ENCODE assay signal across 21 cellular contexts in the genomic region with DNA sequence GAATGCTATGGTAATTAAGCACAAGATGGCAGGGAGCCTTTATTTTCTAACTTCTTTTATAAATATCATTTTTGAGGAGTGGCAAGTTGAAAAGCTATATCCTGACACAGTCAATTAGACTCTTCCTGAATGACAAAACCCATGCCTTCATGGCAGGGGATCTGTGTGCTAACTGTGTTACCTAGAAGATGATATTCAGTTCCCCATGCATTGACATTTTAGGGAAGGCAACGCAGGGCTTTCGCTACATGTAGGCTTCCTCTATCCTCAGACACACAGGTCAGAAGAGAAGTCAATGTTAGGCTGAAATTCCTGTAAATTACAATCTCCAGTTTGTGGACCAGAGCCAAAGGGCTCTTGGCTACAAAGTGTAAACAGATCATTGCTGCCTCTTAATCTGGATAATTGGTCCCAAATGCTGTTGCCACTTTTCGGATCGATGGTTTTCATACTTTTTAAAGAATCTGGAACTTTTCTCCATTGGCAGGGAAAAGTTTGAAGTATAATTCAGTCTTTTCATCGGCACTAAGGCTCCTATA.
"Had no signal": no experiment of that assay in that cellular context is flagged by ENCODE, and none has a peak within 500 bp of the region (broad histone marks: within the 10 kb centered on the region; RNA-seq: fewer than 3 reads in every experiment).

No MANE protein-coding gene starts in this region.

- DNase-seq: effector memory CD4-positive, alpha-beta T cell; foreskin melanocyte; head of caudate nucleus; kidney; left cardiac atrium; mesendoderm; naive B cell; occipital lobe; pancreas; stimulated activated CD4-positive, alpha-beta T cell treated with anti-CD3 and anti-CD28 coated beads, Interleukin-2, amount 100 ng/mL, for 24 hours; stimulated activated CD4-positive, alpha-beta T cell treated with anti-CD3 and anti-CD28 coated beads, Interleukin-4, amount 100 ng/mL, for 4 hours; stimulated activated naive CD4-positive, alpha-beta T cell; stomach; substantia nigra; transverse colon had no signal

- H3K9me3 Mint-ChIP-seq: nephron had no signal

- H3K36me3 ChIP-seq: pancreas, stomach, thoracic aorta, transverse colon had no signal

- H3K27me3 ChIP-seq: hepatocyte, pancreas, stomach had no signal

- H3K4me1 Mint-ChIP-seq: naive B cell had no signal

- H3K9me3 ChIP-seq: pancreas, stomach, thoracic aorta, transverse colon had no signal

- H3K27me3 Mint-ChIP-seq: progenitor cell of endocrine pancreas had no signal

- H3K36me3 Mint-ChIP-seq: naive B cell had no signal

- H3K27ac Mint-ChIP-seq: naive B cell, progenitor cell of endocrine pancreas had no signal

- H3K4me1 ChIP-seq: pancreas, transverse colon had no signal

- H3K4me3 Mint-ChIP-seq: naive B cell, nephron had no signal

- ATAC-seq: esophagus mucosa, left cardiac atrium, pancreas had no signal

- H3K27ac ChIP-seq: hepatocyte, pancreas, thoracic aorta, transverse colon had no signal

- FAIRE-seq: endometrium, kidney, pancreas had no signal

- H3K4me3 ChIP-seq: hepatocyte, pancreas, stomach, thoracic aorta, transverse colon had no signal
